In genomic region chr17:4720787-4721186, GRCh38 we compare ENCODE assay signal across 13 cellular contexts. TPM values are rescaled to one million over a fixed set of nuclear protein-coding genes. Genes with fewer than 3 reads are reported as not detected.
A peak's percentile ranks its signal among the peaks of the same experiment; 100 is the strongest.
DNase-seq lines count a peak whose midpoint lies in the region; ATAC-seq, FAIRE-seq and TF ChIP-seq lines count a peak whose summit lies in the region.
"Had no signal": no experiment of that assay in that cellular context is flagged by ENCODE, and none has a peak within 500 bp of the region (broad histone marks: within the 10 kb centered on the region; RNA-seq: fewer than 3 reads in every experiment).

No MANE protein-coding gene starts in this region.

- DNase-seq in CD14-positive monocyte (ENCODE audit: low spot score) (no peak), HTR-8/SVneo (ENCODE audit: insufficient read length, low spot score) (no peak), T-helper 1 cell (no peak), NCI-H2196 treated with DMSO at 0.1 percent for 48 hours (lab: John Stamatoyannopoulos, UW; ENCODE audit: unreplicated experiment) (no peak), DMS53 treated with DMSO at 0.1 percent for 48 hours (lab: John Stamatoyannopoulos, UW; ENCODE audit: unreplicated experiment) (no peak)
- no peak for DNase-seq in activated T-helper 2 cell treated with anti-CD3 and anti-CD28 coated beads, Interferon-gamma antibody, Interleukin-2, Interleukin-4, amounts not matched to agents 10 μg/mL and 5 μg/mL and 100 μg/mL, durations not matched to agents 14 hours and 24 hours and 36 hours (ENCODE audit: low spot score)
- DNase-seq in natural killer cell treated with Interleukin-12 subunit alpha and Interleukin-12 subunit beta and Interleukin-15 and Interleukin-18, amount 100 ng/mL, for 72 hours (ENCODE audit: low spot score), result peak; percentile 31
- DNase-seq: activated T-cell treated with anti-CD3 and anti-CD28 coated beads, Interleukin-2, amount 50 U/mL, for 72 hours; BE2C; HFFc6; NCI-H1048; NCI-H2081 treated with DMSO at 0.1 percent for 48 hours had no signal

- H3K9me3 Mint-ChIP-seq in CD14-positive monocyte, result peaks cover 0 to 3% (median 0%) of the 10 kb centered on the region in 7 donors
- no peaks in the 10 kb centered on the region for H3K9me3 Mint-ChIP-seq in activated T-helper 2 cell treated with anti-CD3 and anti-CD28 coated beads, Interferon-gamma antibody, Interleukin-2, Interleukin-4, amounts not matched to agents 10 μg/mL and 5 μg/mL and 100 μg/mL, durations not matched to agents 14 hours and 24 hours and 36 hours
- no peaks in the 10 kb centered on the region for H3K9me3 Mint-ChIP-seq in natural killer cell treated with Interleukin-12 subunit alpha and Interleukin-12 subunit beta and Interleukin-15 and Interleukin-18, amount 100 ng/mL, for 72 hours
- H3K9me3 Mint-ChIP-seq: activated T-cell treated with anti-CD3 and anti-CD28 coated beads, Interleukin-2, amount 50 U/mL, for 72 hours; HFFc6 had no signal

- peaks cover 0 to 2% (median 2%) of the 10 kb centered on the region in 3 donors for H3K27me3 Mint-ChIP-seq in CD14-positive monocyte (ENCODE audit: low read depth in 3 of 3)
- H3K27me3 Mint-ChIP-seq in activated T-helper 2 cell treated with anti-CD3 and anti-CD28 coated beads, Interferon-gamma antibody, Interleukin-2, Interleukin-4, amounts not matched to agents 10 μg/mL and 5 μg/mL and 100 μg/mL, durations not matched to agents 14 hours and 24 hours and 36 hours (ENCODE audit: low read depth), result no peaks in the 10 kb centered on the region
- no peaks in the 10 kb centered on the region for H3K27me3 Mint-ChIP-seq in natural killer cell treated with Interleukin-12 subunit alpha and Interleukin-12 subunit beta and Interleukin-15 and Interleukin-18, amount 100 ng/mL, for 72 hours

- ATAC-seq in natural killer cell treated with Interleukin-12 subunit alpha and Interleukin-12 subunit beta and Interleukin-15 and Interleukin-18, amount 100 ng/mL, for 72 hours, result no peak

- peaks cover 61 to 67% of the 10 kb centered on the region in 2 donors for H3K36me3 Mint-ChIP-seq in CD14-positive monocyte
- peaks cover 56% of the 10 kb centered on the region for H3K36me3 Mint-ChIP-seq in activated T-helper 2 cell treated with anti-CD3 and anti-CD28 coated beads, Interferon-gamma antibody, Interleukin-2, Interleukin-4, amounts not matched to agents 10 μg/mL and 5 μg/mL and 100 μg/mL, durations not matched to agents 14 hours and 24 hours and 36 hours (ENCODE audit: low read depth)
- peaks cover 27% of the 10 kb centered on the region for H3K36me3 Mint-ChIP-seq in natural killer cell treated with Interleukin-12 subunit alpha and Interleukin-12 subunit beta and Interleukin-15 and Interleukin-18, amount 100 ng/mL, for 72 hours

- TF ChIP-seq CTCF in CD14-positive monocyte (IDR thresholded peaks at IDR 0.05), result no peak

- FAIRE-seq in HTR-8/SVneo (lab: Jason Lieb, UNC), result peak; percentile 68

- H3K27ac Mint-ChIP-seq in CD14-positive monocyte, result peak overlapping the region; percentile 41 to 89 (median 66)
- H3K27ac Mint-ChIP-seq in activated T-helper 2 cell treated with anti-CD3 and anti-CD28 coated beads, Interferon-gamma antibody, Interleukin-2, Interleukin-4, amounts not matched to agents 10 μg/mL and 5 μg/mL and 100 μg/mL, durations not matched to agents 14 hours and 24 hours and 36 hours, result peak overlapping the region; percentile 58
- H3K27ac Mint-ChIP-seq in natural killer cell treated with Interleukin-12 subunit alpha and Interleukin-12 subunit beta and Interleukin-15 and Interleukin-18, amount 100 ng/mL, for 72 hours, result peak overlapping the region; percentile 94 to 99
- H3K27ac Mint-ChIP-seq: HFFc6 had no signal

- H3K4me1 Mint-ChIP-seq in CD14-positive monocyte, result peaks cover 37% of the 10 kb centered on the region
- peaks cover 12% of the 10 kb centered on the region for H3K4me1 Mint-ChIP-seq in activated T-helper 2 cell treated with anti-CD3 and anti-CD28 coated beads, Interferon-gamma antibody, Interleukin-2, Interleukin-4, amounts not matched to agents 10 μg/mL and 5 μg/mL and 100 μg/mL, durations not matched to agents 14 hours and 24 hours and 36 hours (ENCODE audit: low read depth)
- H3K4me1 Mint-ChIP-seq in natural killer cell treated with Interleukin-12 subunit alpha and Interleukin-12 subunit beta and Interleukin-15 and Interleukin-18, amount 100 ng/mL, for 72 hours (ENCODE audit: low read depth in 2 of 2), result peaks cover 68 to 73% of the 10 kb centered on the region in 2 donors

- intact Hi-C loops in CD14-positive monocyte (cut with micrococcal nuclease), result no loop called here
- intact Hi-C loops in activated T-helper 2 cell treated with anti-CD3 and anti-CD28 coated beads, Interferon-gamma antibody, Interleukin-2, Interleukin-4, amounts not matched to agents 10 μg/mL and 5 μg/mL and 100 μg/mL, durations not matched to agents 14 hours and 24 hours and 36 hours (cut with micrococcal nuclease), result no loop called here

- no peak overlapping the region for H3K4me3 Mint-ChIP-seq in CD14-positive monocyte
- H3K4me3 Mint-ChIP-seq in activated T-helper 2 cell treated with anti-CD3 and anti-CD28 coated beads, Interferon-gamma antibody, Interleukin-2, Interleukin-4, amounts not matched to agents 10 μg/mL and 5 μg/mL and 100 μg/mL, durations not matched to agents 14 hours and 24 hours and 36 hours (ENCODE audit: low read depth), result no peak overlapping the region
- peak overlapping the region; percentile 52 for H3K4me3 Mint-ChIP-seq in natural killer cell treated with Interleukin-12 subunit alpha and Interleukin-12 subunit beta and Interleukin-15 and Interleukin-18, amount 100 ng/mL, for 72 hours
- H3K4me3 Mint-ChIP-seq: activated T-cell treated with anti-CD3 and anti-CD28 coated beads, Interleukin-2, amount 50 U/mL, for 72 hours; HFFc6 had no signal

RNA-seq across cellular contexts. Expression of gene ARRB2, which starts 10.4 kb away (rescaled TPM):
- 100 to 1,000 TPM; 134 to 150 TPM for polyA plus RNA-seq in CD14-positive monocyte
- total RNA-seq in activated T-helper 2 cell treated with anti-CD3 and anti-CD28 coated beads, Interferon-gamma antibody, Interleukin-2, Interleukin-4, amounts not matched to agents 10 μg/mL and 5 μg/mL and 100 μg/mL, durations not matched to agents 14 hours and 24 hours and 36 hours, result 226 and 231 TPM in 2 replicates
- total RNA-seq in natural killer cell treated with Interleukin-12 subunit alpha and Interleukin-12 subunit beta and Interleukin-15 and Interleukin-18, amount 100 ng/mL, for 72 hours, result 100 to 1,000 TPM; 834 to 935 TPM

RNA-seq across cellular contexts. Expression of gene MED11, which starts 10.4 kb away (rescaled TPM):
- 10 to 100 TPM; 22.1 to 25.5 TPM for polyA plus RNA-seq in CD14-positive monocyte
- 24.0 and 24.9 TPM in 2 replicates for total RNA-seq in activated T-helper 2 cell treated with anti-CD3 and anti-CD28 coated beads, Interferon-gamma antibody, Interleukin-2, Interleukin-4, amounts not matched to agents 10 μg/mL and 5 μg/mL and 100 μg/mL, durations not matched to agents 14 hours and 24 hours and 36 hours
- 10 to 100 TPM; 27.2 to 34.6 TPM for total RNA-seq in natural killer cell treated with Interleukin-12 subunit alpha and Interleukin-12 subunit beta and Interleukin-15 and Interleukin-18, amount 100 ng/mL, for 72 hours

RNA-seq across cellular contexts. Expression of gene PELP1, which starts 16.9 kb away (rescaled TPM):
- 1 to 10 TPM; 1.3 to 2.6 TPM for polyA plus RNA-seq in CD14-positive monocyte
- 115 and 116 TPM in 2 replicates for total RNA-seq in activated T-helper 2 cell treated with anti-CD3 and anti-CD28 coated beads, Interferon-gamma antibody, Interleukin-2, Interleukin-4, amounts not matched to agents 10 μg/mL and 5 μg/mL and 100 μg/mL, durations not matched to agents 14 hours and 24 hours and 36 hours
- 100 to 1,000 TPM in 1 of 2 donors, 10 to 100 TPM in 1; 76.9 to 161 TPM for total RNA-seq in natural killer cell treated with Interleukin-12 subunit alpha and Interleukin-12 subunit beta and Interleukin-15 and Interleukin-18, amount 100 ng/mL, for 72 hours

RNA-seq across cellular contexts. Expression of gene ZMYND15, which starts 18.8 kb away (rescaled TPM):
- polyA plus RNA-seq in CD14-positive monocyte, result 1 to 10 TPM in 1 of 2 donors, under 1 TPM in 1; 0.97 to 1.2 TPM
- 0.09 TPM in 1 of 2 replicates, not detected in the other for total RNA-seq in activated T-helper 2 cell treated with anti-CD3 and anti-CD28 coated beads, Interferon-gamma antibody, Interleukin-2, Interleukin-4, amounts not matched to agents 10 μg/mL and 5 μg/mL and 100 μg/mL, durations not matched to agents 14 hours and 24 hours and 36 hours
- 1 to 10 TPM; 1.0 to 2.3 TPM for total RNA-seq in natural killer cell treated with Interleukin-12 subunit alpha and Interleukin-12 subunit beta and Interleukin-15 and Interleukin-18, amount 100 ng/mL, for 72 hours
- total RNA-seq: HFFc6, RPMI7951 had no signal

RNA-seq across cellular contexts. Expression of gene CXCL16, which starts 18.9 kb away (rescaled TPM):
- polyA plus RNA-seq in CD14-positive monocyte, result 100 to 1,000 TPM in 1 of 2 donors, 10 to 100 TPM in 1; 68.1 to 103 TPM
- total RNA-seq in activated T-helper 2 cell treated with anti-CD3 and anti-CD28 coated beads, Interferon-gamma antibody, Interleukin-2, Interleukin-4, amounts not matched to agents 10 μg/mL and 5 μg/mL and 100 μg/mL, durations not matched to agents 14 hours and 24 hours and 36 hours, result 1.8 and 2.3 TPM in 2 replicates
- 10 to 100 TPM; 22.6 to 46.3 TPM for total RNA-seq in natural killer cell treated with Interleukin-12 subunit alpha and Interleukin-12 subunit beta and Interleukin-15 and Interleukin-18, amount 100 ng/mL, for 72 hours
